Comparison of ENCODE assay signal across 15 cellular contexts in genomic region chr5:102903074-102903871, GRCh38.
DNase-seq lines count a peak whose midpoint lies in the region; ATAC-seq and TF ChIP-seq lines count a peak whose summit lies in the region.
"Had no signal": no experiment of that assay in that cellular context is flagged by ENCODE, and none has a peak within 500 bp of the region (broad histone marks: within the 10 kb centered on the region; RNA-seq: fewer than 3 reads in every experiment).

No MANE protein-coding gene starts in this region.

- intact Hi-C loops in left ventricle myocardium inferior (cut with micrococcal nuclease) (no loop called here), ovary (cut with DNase I) (no loop called here)

- no peak for TF ChIP-seq CTCF in left ventricle myocardium inferior (IDR thresholded peaks at IDR 0.05; ENCODE audit: borderline replicate concordance)
- no peak for TF ChIP-seq CTCF in ovary (IDR thresholded peaks at IDR 0.05)
- no peak for TF ChIP-seq CTCF in tibial nerve (IDR thresholded peaks at IDR 0.05)

- H3K36me3 ChIP-seq in left ventricle myocardium inferior, result peaks cover 5% of the 10 kb centered on the region
- no peaks in the 10 kb centered on the region for H3K36me3 ChIP-seq in ovary
- no peaks in the 10 kb centered on the region for H3K36me3 ChIP-seq in tibial nerve

- TF ChIP-seq POLR2A in ovary (IDR thresholded peaks at IDR 0.05), result no peak
- no peak for TF ChIP-seq POLR2A in tibial nerve (IDR thresholded peaks at IDR 0.05)

- H3K27me3 ChIP-seq in left ventricle myocardium inferior (ENCODE audit: low read depth) (no peaks in the 10 kb centered on the region), ovary (no peaks in the 10 kb centered on the region), tibial nerve (no peaks in the 10 kb centered on the region)
- H3K27me3 ChIP-seq: SJSA1 had no signal

- WGBS in ovary, 3 donors, result 46 to 65% (median 49%) methylated on average over 7 of the region's 7 CpGs
- WGBS in tibial nerve, 2 donors, result 64 to 69% methylated on average over 7 of the region's 7 CpGs

- peak overlapping the region; percentile 22 for H3K27ac ChIP-seq in left ventricle myocardium inferior (replicated peaks)
- H3K27ac ChIP-seq in ovary, result no peak overlapping the region
- no peak overlapping the region for H3K27ac ChIP-seq in tibial nerve
- H3K27ac ChIP-seq: A549, C4-2B, SJSA1 had no signal

- DNase-seq in NCI-H146 (lab: John Stamatoyannopoulos, UW), result peak; percentile 3
- DNase-seq in NCI-H146 treated with DMSO at 0.1 percent for 48 hours (lab: John Stamatoyannopoulos, UW; ENCODE audit: unreplicated experiment), result no peak
- DNase-seq in RPMI7951 (ENCODE audit: low read depth), result peak; percentile 16
- DNase-seq in left ventricle myocardium inferior, result no peak
- no peak for DNase-seq in ovary
- no peak for DNase-seq in NCI-H187 (lab: John Stamatoyannopoulos, UW)
- DNase-seq in tibial nerve (ENCODE audit: low spot score in 2 of 2), result no peak
- DNase-seq: effector memory CD8-positive, alpha-beta T cell; occipital lobe; stimulated activated CD4-positive, alpha-beta T cell treated with anti-CD3 and anti-CD28 coated beads, Interleukin-1b, Interleukin-23, amount 100 ng/mL, for 48 hours had no signal

- ATAC-seq in HG03108 (IDR thresholded peaks at IDR 0.05; ENCODE audit: unreplicated experiment), result peak; percentile 45
- ATAC-seq: A549; activated CD4-positive, CD25-positive, alpha-beta regulatory T cell treated with anti-CD3 and anti-CD28 coated beads, Interleukin-2, amount 50 U/mL, for 24 hours; effector memory CD8-positive, alpha-beta T cell had no signal

- no peak overlapping the region for H3K4me3 ChIP-seq in left ventricle myocardium inferior
- H3K4me3 ChIP-seq in ovary, result no peak overlapping the region
- no peak overlapping the region for H3K4me3 ChIP-seq in tibial nerve
- H3K4me3 ChIP-seq: A549, SJSA1 had no signal

- H3K9me3 ChIP-seq in left ventricle myocardium inferior (replicated peaks) (no peaks in the 10 kb centered on the region), ovary (no peaks in the 10 kb centered on the region), tibial nerve (peaks cover 0 to 4% (median 0%) of the 10 kb centered on the region in 4 donors)
- H3K9me3 ChIP-seq: A549, SJSA1 had no signal

- H3K4me1 ChIP-seq in left ventricle myocardium inferior, result peaks cover 55% of the 10 kb centered on the region
- no peaks in the 10 kb centered on the region for H3K4me1 ChIP-seq in ovary (ENCODE audit: insufficient read depth)
- H3K4me1 ChIP-seq in tibial nerve, result peaks cover 0 to 4% (median 0%) of the 10 kb centered on the region in 4 donors

- TF ChIP-seq EP300 in ovary (IDR thresholded peaks at IDR 0.05), result no peak
- no peak for TF ChIP-seq EP300 in tibial nerve (IDR thresholded peaks at IDR 0.05)

Comparison
In these comparisons a context has a peak if more than half of its experiments do, and no peak if none do; other contexts are left out.
1. DNase-seq: peak in NCI-H146 (single experiment) and RPMI7951 (single experiment); none in NCI-H146 treated with DMSO at 0.1 percent for 48 hours (single experiment), left ventricle myocardium inferior (single experiment), ovary (0 of 5), NCI-H187 (0 of 2) and tibial nerve (0 of 2).